ENCODE assay signal across 1 cellular context in the genomic region with DNA sequence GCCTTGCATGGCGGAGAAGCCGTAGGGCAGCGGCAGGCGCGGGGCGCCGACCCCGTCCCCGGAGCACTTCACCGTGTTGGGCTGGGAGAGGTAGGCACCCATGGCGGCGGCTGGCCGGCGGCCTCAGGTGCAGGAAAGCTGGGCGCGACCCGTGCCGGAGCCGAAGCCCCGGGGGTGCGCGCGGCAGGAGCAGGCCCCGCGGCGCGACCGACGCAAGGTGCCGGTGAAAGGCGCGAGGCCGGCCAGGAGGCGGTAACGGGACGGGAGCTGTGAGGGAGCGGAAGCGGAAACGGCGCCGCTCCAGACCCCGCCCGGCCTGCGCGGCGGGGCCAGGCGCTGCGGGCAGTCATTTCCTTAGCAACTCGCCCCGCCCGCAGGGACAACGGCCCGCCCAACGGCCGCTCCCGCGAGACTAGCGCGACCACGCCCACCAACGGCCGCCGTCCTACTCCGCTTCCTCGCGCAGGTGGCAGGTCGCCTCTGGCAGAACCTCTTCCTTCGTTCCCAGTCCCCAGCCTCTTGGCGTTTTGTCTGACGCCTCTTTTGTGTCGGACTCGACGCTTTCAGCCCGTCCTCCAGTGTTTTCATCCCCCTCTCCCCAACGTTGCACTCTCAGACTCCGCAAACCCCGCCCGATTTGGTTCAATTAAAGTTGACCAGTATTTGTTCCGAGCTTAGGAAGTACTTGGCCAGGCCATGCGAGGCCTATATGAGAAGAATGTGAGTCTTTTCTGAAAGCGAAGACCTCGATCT.
TF ChIP-seq lines count a peak whose summit lies in the region.

A gene with protein sequence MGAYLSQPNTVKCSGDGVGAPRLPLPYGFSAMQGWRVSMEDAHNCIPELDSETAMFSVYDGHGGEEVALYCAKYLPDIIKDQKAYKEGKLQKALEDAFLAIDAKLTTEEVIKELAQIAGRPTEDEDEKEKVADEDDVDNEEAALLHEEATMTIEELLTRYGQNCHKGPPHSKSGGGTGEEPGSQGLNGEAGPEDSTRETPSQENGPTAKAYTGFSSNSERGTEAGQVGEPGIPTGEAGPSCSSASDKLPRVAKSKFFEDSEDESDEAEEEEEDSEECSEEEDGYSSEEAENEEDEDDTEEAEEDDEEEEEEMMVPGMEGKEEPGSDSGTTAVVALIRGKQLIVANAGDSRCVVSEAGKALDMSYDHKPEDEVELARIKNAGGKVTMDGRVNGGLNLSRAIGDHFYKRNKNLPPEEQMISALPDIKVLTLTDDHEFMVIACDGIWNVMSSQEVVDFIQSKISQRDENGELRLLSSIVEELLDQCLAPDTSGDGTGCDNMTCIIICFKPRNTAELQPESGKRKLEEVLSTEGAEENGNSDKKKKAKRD (minus strand): TSS at position 271 of the 753 bp plus-strand sequence. CDS start 169 bp downstream, at position 102.

TF ChIP-seq in K562, 482 proteins besides CTCF, POLR2A, EP300 and RAD21 (continued from another document and continues in another):
- 0 out of 4 replicates have a peak, but pooled peaks of 1 of the 2 experiments have one; percentile 46 for TF ChIP-seq MLLT1 (IDR thresholded peaks at IDR 0.05)
- peak; percentile 11 to 46; a peak in 2 of 4 replicates for TF ChIP-seq RCOR1 (IDR thresholded peaks at IDR 0.05; ENCODE audit: borderline replicate concordance in 1 of 2, low read depth in 2 of 2, low read length in 2 of 2)
- no peak for TF ChIP-seq ZNF311 (CRISPR knock-in tag; IDR thresholded peaks at IDR 0.05)
- TF ChIP-seq SMAD4 (CRISPR knock-in tag; conservative IDR thresholded peaks at IDR 0.05) = peak; percentile 75
- no peak for TF ChIP-seq ZFP36 (IDR thresholded peaks at IDR 0.05; ENCODE audit: low read depth, low read length, partially characterized antibody)
- no peak for TF ChIP-seq TFAM (CRISPR knock-in tag; conservative IDR thresholded peaks at IDR 0.05)
- TF ChIP-seq SNRNP70 (optimal IDR thresholded peaks at IDR 0.05; ENCODE audit: low read depth, low read length) = no peak
- TF ChIP-seq, protein P1, sequence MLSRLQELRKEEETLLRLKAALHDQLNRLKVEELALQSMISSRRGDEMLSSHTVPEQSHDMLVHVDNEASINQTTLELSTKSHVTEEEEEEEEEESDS (CRISPR knock-in tag; IDR thresholded peaks at IDR 0.05) = no peak
- no peak for TF ChIP-seq BMI1 (IDR thresholded peaks at IDR 0.05; ENCODE audit: low read length)
- no peak for TF ChIP-seq E2F5 (CRISPR knock-in tag; IDR thresholded peaks at IDR 0.05)
- no peak for TF ChIP-seq PTBP1 (IDR thresholded peaks at IDR 0.05; ENCODE audit: low read depth, low read length)
- peak; percentile 87 for TF ChIP-seq PCBP1 (IDR thresholded peaks at IDR 0.05; ENCODE audit: low read depth, low read length, poor library complexity, severe bottlenecking)
- TF ChIP-seq, protein P2, sequence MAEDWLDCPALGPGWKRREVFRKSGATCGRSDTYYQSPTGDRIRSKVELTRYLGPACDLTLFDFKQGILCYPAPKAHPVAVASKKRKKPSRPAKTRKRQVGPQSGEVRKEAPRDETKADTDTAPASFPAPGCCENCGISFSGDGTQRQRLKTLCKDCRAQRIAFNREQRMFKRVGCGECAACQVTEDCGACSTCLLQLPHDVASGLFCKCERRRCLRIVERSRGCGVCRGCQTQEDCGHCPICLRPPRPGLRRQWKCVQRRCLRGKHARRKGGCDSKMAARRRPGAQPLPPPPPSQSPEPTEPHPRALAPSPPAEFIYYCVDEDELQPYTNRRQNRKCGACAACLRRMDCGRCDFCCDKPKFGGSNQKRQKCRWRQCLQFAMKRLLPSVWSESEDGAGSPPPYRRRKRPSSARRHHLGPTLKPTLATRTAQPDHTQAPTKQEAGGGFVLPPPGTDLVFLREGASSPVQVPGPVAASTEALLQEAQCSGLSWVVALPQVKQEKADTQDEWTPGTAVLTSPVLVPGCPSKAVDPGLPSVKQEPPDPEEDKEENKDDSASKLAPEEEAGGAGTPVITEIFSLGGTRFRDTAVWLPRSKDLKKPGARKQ (CRISPR knock-in tag; IDR thresholded peaks at IDR 0.05) = no peak
- no peak for TF ChIP-seq ZNF212 (CRISPR knock-in tag; IDR thresholded peaks at IDR 0.05)
- no peak for TF ChIP-seq XRCC4 (IDR thresholded peaks at IDR 0.05; ENCODE audit: extremely low read depth, insufficient read depth, insufficient read length)
- TF ChIP-seq, protein P3, sequence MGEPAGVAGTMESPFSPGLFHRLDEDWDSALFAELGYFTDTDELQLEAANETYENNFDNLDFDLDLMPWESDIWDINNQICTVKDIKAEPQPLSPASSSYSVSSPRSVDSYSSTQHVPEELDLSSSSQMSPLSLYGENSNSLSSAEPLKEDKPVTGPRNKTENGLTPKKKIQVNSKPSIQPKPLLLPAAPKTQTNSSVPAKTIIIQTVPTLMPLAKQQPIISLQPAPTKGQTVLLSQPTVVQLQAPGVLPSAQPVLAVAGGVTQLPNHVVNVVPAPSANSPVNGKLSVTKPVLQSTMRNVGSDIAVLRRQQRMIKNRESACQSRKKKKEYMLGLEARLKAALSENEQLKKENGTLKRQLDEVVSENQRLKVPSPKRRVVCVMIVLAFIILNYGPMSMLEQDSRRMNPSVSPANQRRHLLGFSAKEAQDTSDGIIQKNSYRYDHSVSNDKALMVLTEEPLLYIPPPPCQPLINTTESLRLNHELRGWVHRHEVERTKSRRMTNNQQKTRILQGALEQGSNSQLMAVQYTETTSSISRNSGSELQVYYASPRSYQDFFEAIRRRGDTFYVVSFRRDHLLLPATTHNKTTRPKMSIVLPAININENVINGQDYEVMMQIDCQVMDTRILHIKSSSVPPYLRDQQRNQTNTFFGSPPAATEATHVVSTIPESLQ (CRISPR knock-in tag; IDR thresholded peaks at IDR 0.05) = peak; percentile 93
- TF ChIP-seq FOXJ2 (tag; IDR thresholded peaks at IDR 0.05) = peak; percentile 87
- TF ChIP-seq STAT5B (CRISPR knock-in tag; IDR thresholded peaks at IDR 0.05) = no peak
- no peak for TF ChIP-seq SREBF2 (CRISPR knock-in tag; IDR thresholded peaks at IDR 0.05)
- no peak for TF ChIP-seq ZNF707 (CRISPR knock-in tag; conservative IDR thresholded peaks at IDR 0.05)
- TF ChIP-seq NEUROD1 (IDR thresholded peaks at IDR 0.05; ENCODE audit: borderline replicate concordance, low read depth, low read length, partially characterized antibody) = peak; percentile 69
- peak; percentile 21; the same call in 1 of the 2 replicates for TF ChIP-seq NR2C2 (CRISPR knock-in tag; IDR thresholded peaks at IDR 0.05)
- peak; percentile 72; the same call in 1 of the 2 replicates for TF ChIP-seq NR2C2 (tag; IDR thresholded peaks at IDR 0.05)
- peak; percentile 91 for TF ChIP-seq TAF1 (IDR thresholded peaks at IDR 0.05; ENCODE audit: control insufficient read depth, extremely low read depth, insufficient read depth, low read length, severe bottlenecking)
- peak; percentile 62; the same call in 1 of the 2 replicates for TF ChIP-seq ZNF175 (CRISPR knock-in tag; IDR thresholded peaks at IDR 0.05; ENCODE audit: low read depth)
- TF ChIP-seq TCFL5 (CRISPR knock-in tag; conservative IDR thresholded peaks at IDR 0.05) = no peak
- peak; percentile 27; the same call in 1 of the 2 replicates for TF ChIP-seq TOE1 (IDR thresholded peaks at IDR 0.05; ENCODE audit: borderline replicate concordance)
- TF ChIP-seq TOE1 (CRISPR knock-in tag; IDR thresholded peaks at IDR 0.05; ENCODE audit: borderline replicate concordance, low read depth) = no peak
- no peak for TF ChIP-seq ZNF24 (IDR thresholded peaks at IDR 0.05)
- no peak for TF ChIP-seq ELK1 (CRISPR knock-in tag; IDR thresholded peaks at IDR 0.05)
- TF ChIP-seq ZNF239 (CRISPR knock-in tag; IDR thresholded peaks at IDR 0.05) = no peak
- TF ChIP-seq ZNF146 (CRISPR knock-in tag; IDR thresholded peaks at IDR 0.05; ENCODE audit: unreplicated experiment) = no peak
- TF ChIP-seq THRAP3 (IDR thresholded peaks at IDR 0.05; ENCODE audit: borderline replicate concordance) = no peak
- TF ChIP-seq MEF2D (tag; conservative IDR thresholded peaks at IDR 0.05; ENCODE audit: low read depth) = peak; percentile 71; the same call in 1 of the 2 replicates
- TF ChIP-seq, protein P4, sequence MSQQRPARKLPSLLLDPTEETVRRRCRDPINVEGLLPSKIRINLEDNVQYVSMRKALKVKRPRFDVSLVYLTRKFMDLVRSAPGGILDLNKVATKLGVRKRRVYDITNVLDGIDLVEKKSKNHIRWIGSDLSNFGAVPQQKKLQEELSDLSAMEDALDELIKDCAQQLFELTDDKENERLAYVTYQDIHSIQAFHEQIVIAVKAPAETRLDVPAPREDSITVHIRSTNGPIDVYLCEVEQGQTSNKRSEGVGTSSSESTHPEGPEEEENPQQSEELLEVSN (IDR thresholded peaks at IDR 0.05; ENCODE audit: borderline replicate concordance in 1 of 2, extremely low read depth in 1 of 2, insufficient read depth in 1 of 2, insufficient read length in 1 of 2, low read depth in 1 of 2, low read length in 1 of 2, poor library complexity in 1 of 2, severe bottlenecking in 1 of 2) = peak; percentile 91 to 97
- TF ChIP-seq DDX20 (tag; IDR thresholded peaks at IDR 0.05; ENCODE audit: low read depth) = no peak
- TF ChIP-seq NONO (IDR thresholded peaks at IDR 0.05; ENCODE audit: low read depth in 2 of 2, low read length in 1 of 2) = peak; percentile 44 to 70; a peak in 2 of 4 replicates
- peak; percentile 88 for TF ChIP-seq POLR2H (tag; IDR thresholded peaks at IDR 0.05; ENCODE audit: low read depth)
- peak in 1 of 2 experiments; percentile 97; a peak in 2 of 4 replicates for TF ChIP-seq ZNF639 (CRISPR knock-in tag; conservative IDR thresholded peaks at IDR 0.05 in 1 of 2, IDR thresholded peaks at IDR 0.05 in 1 of 2)
- no peak for TF ChIP-seq CSDE1 (IDR thresholded peaks at IDR 0.05)
- TF ChIP-seq ETV6 (IDR thresholded peaks at IDR 0.05; ENCODE audit: borderline replicate concordance in 1 of 2, low read depth in 2 of 2, low read length in 1 of 2) = peak; percentile 37 to 65; a peak in 2 of 4 replicates
- 0 out of 2 replicates have a peak, but pooled peaks have one; percentile 34 for TF ChIP-seq ETV6 (CRISPR knock-in tag; IDR thresholded peaks at IDR 0.05; ENCODE audit: borderline replicate concordance)
- no peak for TF ChIP-seq THRA (IDR thresholded peaks at IDR 0.05)
